1 cellular context compared by ENCODE assay signal in genomic region chr5:90193185-90193822, GRCh38.
TF ChIP-seq lines count a peak whose summit lies in the region.

No MANE protein-coding gene starts in this region.

TF ChIP-seq in H1, 55 proteins besides CTCF, POLR2A, EP300 and RAD21:
- TF ChIP-seq NANOG (IDR thresholded peaks at IDR 0.05; ENCODE audit: insufficient read depth, low read depth, low read length, poor library complexity, severe bottlenecking), result no peak
- TF ChIP-seq HDAC6 (IDR thresholded peaks at IDR 0.05; ENCODE audit: low read depth, low read length), result no peak
- no peak for TF ChIP-seq SP4 (IDR thresholded peaks at IDR 0.05; ENCODE audit: low read length)
- TF ChIP-seq KDM5A (IDR thresholded peaks at IDR 0.05; ENCODE audit: low read length), result no peak
- no peak for TF ChIP-seq POU5F1 (IDR thresholded peaks at IDR 0.05; ENCODE audit: low read depth, low read length)
- TF ChIP-seq BRCA1 (IDR thresholded peaks at IDR 0.05; ENCODE audit: low read depth, low read length), result no peak
- TF ChIP-seq EGR1 (IDR thresholded peaks at IDR 0.05; ENCODE audit: borderline replicate concordance, low read depth, low read length), result no peak
- no peak for TF ChIP-seq KDM1A (IDR thresholded peaks at IDR 0.05; ENCODE audit: borderline replicate concordance, low read length)
- no peak for TF ChIP-seq ATF3 (IDR thresholded peaks at IDR 0.05; ENCODE audit: insufficient read depth, low read depth, low read length)
- TF ChIP-seq FOSL1 (IDR thresholded peaks at IDR 0.05; ENCODE audit: insufficient read depth, low read depth, low read length), result no peak
- TF ChIP-seq ZNF274 (IDR thresholded peaks at IDR 0.05; ENCODE audit: borderline replicate concordance, extremely low read depth, low read length), result no peak
- no peak for TF ChIP-seq RFX5 (IDR thresholded peaks at IDR 0.05; ENCODE audit: borderline replicate concordance, low read depth, low read length)
- TF ChIP-seq CHD1 (IDR thresholded peaks at IDR 0.05; ENCODE audit: low read depth, low read length), result no peak
TF ChIP-seq in H1: peak in this region for 0.
